Comparison of ENCODE assay signal across 13 cellular contexts in the genomic region with DNA sequence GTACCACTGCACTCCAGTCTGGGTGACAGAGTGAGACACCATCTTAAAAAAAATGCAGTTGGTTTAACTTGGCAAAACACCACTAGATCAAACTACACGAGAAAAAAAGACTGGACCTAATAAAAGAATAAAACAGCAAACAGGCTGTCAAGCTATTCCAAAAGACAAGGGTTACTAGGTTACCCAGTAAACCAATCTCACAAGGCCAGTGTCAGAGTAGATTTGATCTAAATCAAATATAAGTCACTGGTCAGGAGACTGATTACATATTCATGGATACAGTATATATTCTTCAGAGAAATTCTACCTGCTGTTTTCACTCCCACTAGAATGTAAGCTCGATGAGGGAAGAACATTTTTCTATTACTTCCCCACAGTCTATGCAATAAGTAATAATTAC. TPM values are rescaled to one million over a fixed set of nuclear protein-coding genes. Genes with fewer than 3 reads are reported as not detected.
DNase-seq lines count a peak whose midpoint lies in the region; ATAC-seq, FAIRE-seq and TF ChIP-seq lines count a peak whose summit lies in the region.
"Had no signal": no experiment of that assay in that cellular context is flagged by ENCODE, and none has a peak within 500 bp of the region (broad histone marks: within the 10 kb centered on the region; RNA-seq: fewer than 3 reads in every experiment).

No MANE protein-coding gene starts in this region.

- TF ChIP-seq CTCF in HepG2 (CRISPR knock-in tag; IDR thresholded peaks at IDR 0.05) (no peak), right lobe of liver (IDR thresholded peaks at IDR 0.05) (no peak), lower lobe of right lung (IDR thresholded peaks at IDR 0.05) (no peak), upper lobe of right lung (IDR thresholded peaks at IDR 0.05) (no peak)

- ATAC-seq in HepG2 (no peak), right lobe of liver (no peak), lower lobe of right lung (no peak), upper lobe of right lung (no peak)
- ATAC-seq: activated CD8-positive, alpha-beta T cell treated with anti-CD3 and anti-CD28 coated beads, Interleukin-2, amount 10 ng/mL, durations not matched to agents 7 days and 5 days had no signal

- no TSS peak for BruUV-seq in HepG2 (replicated peaks; lab: Mats Ljungman, UMichigan)

- H3K9me3 ChIP-seq in HepG2 (ENCODE audit: low read length), result no peaks in the 10 kb centered on the region
- no peaks in the 10 kb centered on the region for H3K9me3 ChIP-seq in right lobe of liver
- H3K9me3 ChIP-seq in adipocyte (ENCODE audit: control insufficient read depth, low read length), result no peaks in the 10 kb centered on the region
- no peaks in the 10 kb centered on the region for H3K9me3 ChIP-seq in lower lobe of right lung
- no peaks in the 10 kb centered on the region for H3K9me3 ChIP-seq in upper lobe of right lung

- WGBS in HepG2 (ENCODE audit: low lambda C conversion rate), result 87% methylated on average over 1 of the region's 2 CpGs
- 100% methylated on average over 1 of the region's 2 CpGs for WGBS in right lobe of liver (ENCODE audit: insufficient coverage, low coverage, low lambda C conversion rate, missing lambda C conversion rate)

- POLR2A ChIA-PET in HepG2 (lab: Yijun Ruan, JAX), result interaction anchor here (0.5 to 1.2 kb wide), 3 partner anchors 16 to 306 kb away, joined by 3 read pairs; no protein-coding TSS in a partner anchor

- H3K4me1 ChIP-seq in HepG2 (ENCODE audit: insufficient read depth, low read length) (peaks cover 31% of the 10 kb centered on the region), right lobe of liver (peaks cover 0 to 29% (median 12%) of the 10 kb centered on the region in 4 donors), adipocyte (ENCODE audit: control insufficient read depth, insufficient read depth, low read length) (peaks cover 44% of the 10 kb centered on the region), lower lobe of right lung (peaks cover 57% of the 10 kb centered on the region), upper lobe of right lung (peaks cover 33% of the 10 kb centered on the region)

- H3K4me2 ChIP-seq in HepG2 (ENCODE audit: low read depth, low read length), result peak overlapping the region; percentile 89; the same call in 1 of the 2 replicates

- TF ChIP-seq RAD21 in HepG2 (CRISPR knock-in tag; IDR thresholded peaks at IDR 0.05), result no peak

- H3K36me3 ChIP-seq in HepG2 (replicated peaks in 1 of 2; ENCODE audit: control insufficient read depth in 1 of 2, insufficient read depth in 2 of 2, low read length in 2 of 2) (peaks cover 1 to 27% of the 10 kb centered on the region in 2 experiments; a peak in 4 of 5 replicates), right lobe of liver (peaks cover 0 to 24% (median 15%) of the 10 kb centered on the region in 4 donors), adipocyte (ENCODE audit: control insufficient read depth, insufficient read depth, low read length, severe bottlenecking) (peaks cover 25% of the 10 kb centered on the region), lower lobe of right lung (peaks cover 33% of the 10 kb centered on the region), upper lobe of right lung (peaks cover 37% of the 10 kb centered on the region)

- no peak overlapping the region for H2AFZ ChIP-seq in HepG2 (ENCODE audit: low read length)

- CTCF ChIA-PET in HepG2 (lab: Yijun Ruan, JAX; ENCODE audit: low intra/inter-chr PET ratio, low total read pairs), result no interaction called here

- intact Hi-C loops in HepG2 (cut with micrococcal nuclease; ENCODE audit: unreplicated experiment), result loop anchor here (5.0 kb wide), 1 partner anchor 202 kb away; no protein-coding TSS in a partner anchor
- intact Hi-C loops in right lobe of liver (cut with DNase I), result no loop called here
- intact Hi-C loops in lower lobe of right lung (cut with DNase I), result no loop called here
- intact Hi-C loops in upper lobe of right lung (cut with DNase I), result no loop called here

- TF ChIP-seq POLR2A in HepG2 (IDR thresholded peaks at IDR 0.05; ENCODE audit: insufficient read depth in 1 of 2, low read depth in 2 of 2, low read length in 2 of 2), result no peak
- TF ChIP-seq POLR2A in right lobe of liver (IDR thresholded peaks at IDR 0.05), result no peak

- H3K27ac ChIP-seq in HepG2 (ENCODE audit: extremely low read length, insufficient read depth, low read length), result no peak overlapping the region
- no peak overlapping the region for H3K27ac ChIP-seq in right lobe of liver
- H3K27ac ChIP-seq in lower lobe of right lung, result peak overlapping the region; percentile 96
- H3K27ac ChIP-seq in upper lobe of right lung, result peak overlapping the region; percentile 97

- peaks cover 57% of the 10 kb centered on the region for H3K79me2 ChIP-seq in HepG2 (ENCODE audit: insufficient read depth, low read length)

- FAIRE-seq in HepG2 (lab: Jason Lieb, UNC), result no peak

- H3K9ac ChIP-seq in HepG2 (ENCODE audit: insufficient read depth, low read depth, low read length) (no peak overlapping the region), adipocyte (ENCODE audit: low read length) (peak overlapping the region; percentile 99)

- H4K20me1 ChIP-seq in HepG2 (ENCODE audit: insufficient read depth, low read length), result peaks cover 8% of the 10 kb centered on the region; the same call in 1 of the 2 replicates

- H3K27me3 ChIP-seq in HepG2 (ENCODE audit: control insufficient read depth in 1 of 2, insufficient read depth in 2 of 2, low read length in 2 of 2) (no peaks in the 10 kb centered on the region; a peak in 1 of 5 replicates), right lobe of liver (no peaks in the 10 kb centered on the region), adipocyte (replicated peaks; ENCODE audit: control insufficient read depth, insufficient read depth, low read length) (no peaks in the 10 kb centered on the region), lower lobe of right lung (ENCODE audit: low read depth) (no peaks in the 10 kb centered on the region), upper lobe of right lung (no peaks in the 10 kb centered on the region)

- in situ Hi-C loops in HepG2 (cut with HindIII; ENCODE audit: extremely low pct_ligation_motif_present, low pct_unique_long_range_greater_than_20kb), result no loop called here

- DNase-seq in HepG2 (ENCODE audit: low spot score), result no peak
- no peak for DNase-seq in right lobe of liver
- no peak for DNase-seq in adipocyte (ENCODE audit: low read depth)
- DNase-seq in lower lobe of right lung, result no peak
- DNase-seq in upper lobe of right lung, result no peak
- no peak for DNase-seq in GF-D8 (lab: John Stamatoyannopoulos, UW)
- no peak for DNase-seq in NCI-H187 (lab: John Stamatoyannopoulos, UW)
- no peak for DNase-seq in stimulated activated CD4-positive, alpha-beta T cell treated with anti-CD3 and anti-CD28 coated beads, Interleukin-2, amount 100 ng/mL, for 24 hours
- DNase-seq: activated CD8-positive, alpha-beta T cell treated with anti-CD3 and anti-CD28 coated beads, Interleukin-2, amount 10 ng/mL, durations not matched to agents 7 days and 5 days; dermis blood vessel endothelial cell; GDM1; glutamatergic neuron; NCI-H1930 had no signal

- TF ChIP-seq EP300 in HepG2 (IDR thresholded peaks at IDR 0.05; ENCODE audit: low read depth in 2 of 2, low read length in 2 of 2) (no peak), HepG2 (CRISPR knock-in tag; IDR thresholded peaks at IDR 0.05; ENCODE audit: borderline replicate concordance) (no peak)

- peak overlapping the region in 1 of 3 experiments; percentile 29; a peak in 1 of 6 replicates for H3K4me3 ChIP-seq in HepG2 (replicated peaks in 1 of 3; ENCODE audit: insufficient read depth in 1 of 3, low read depth in 2 of 3, low read length in 3 of 3)
- no peak overlapping the region for H3K4me3 ChIP-seq in right lobe of liver
- peak overlapping the region; percentile 99 for H3K4me3 ChIP-seq in adipocyte (ENCODE audit: low read length)
- H3K4me3 ChIP-seq in lower lobe of right lung, result peak overlapping the region; percentile 70
- H3K4me3 ChIP-seq in upper lobe of right lung, result peak overlapping the region; percentile 75

RNA-seq across cellular contexts. Expression of a gene that starts 2.5 kb away (rescaled TPM):
- total RNA-seq in HepG2 (2016; rRNA removed; fragmentation: Illumina TruSeq; extraction: Trizol) (21.0 and 25.8 TPM in 2 replicates), right lobe of liver (10 to 100 TPM; 11.4 to 37.6 (median 18.4) TPM), lower lobe of right lung (122 TPM), upper lobe of right lung (111 TPM)
- total RNA-seq in HepG2 (2016; cell fraction: cytosol; rRNA removed; fragmentation: Illumina TruSeq; extraction: Trizol; ENCODE audit: low read depth), result 9.8 TPM in 2 replicates
- total RNA-seq in HepG2 (2016; cell fraction: insoluble cytoplasmic fraction; rRNA removed; fragmentation: Illumina TruSeq; extraction: Trizol), result 19.0 and 27.6 TPM in 2 replicates
- 14.0 and 14.8 TPM in 2 replicates for total RNA-seq in HepG2 (2016; cell fraction: membrane; rRNA removed; fragmentation: Illumina TruSeq; extraction: Trizol)
- 19.9 and 25.0 TPM in 2 replicates for total RNA-seq in HepG2 (2016; cell fraction: nucleus; rRNA removed; fragmentation: Illumina TruSeq; extraction: Trizol)
- 15.5 and 17.0 TPM in 2 replicates for polyA plus RNA-seq in HepG2 (2011; rRNA removed)
- polyA plus RNA-seq in HepG2 (2011; cell fraction: cytosol; rRNA removed), result 7.5 and 9.8 TPM in 2 replicates
- 22.7 and 23.2 TPM in 2 replicates for polyA plus RNA-seq in HepG2 (2011; cell fraction: nucleus; rRNA removed)
- 13.7 and 17.9 TPM in 2 replicates for polyA plus RNA-seq in HepG2 (2012)
- 3.0 and 4.0 TPM in 2 replicates for polyA plus RNA-seq in HepG2 (2016; cell fraction: cytosol; fragmentation: Illumina TruSeq; extraction: Trizol; ENCODE audit: low read depth)
- polyA plus RNA-seq in HepG2 (2016; cell fraction: insoluble cytoplasmic fraction; fragmentation: Illumina TruSeq; extraction: Trizol; ENCODE audit: low read depth), result 18.6 and 21.0 TPM in 2 replicates
- 8.0 and 9.1 TPM in 2 replicates for polyA plus RNA-seq in HepG2 (2016; cell fraction: membrane; fragmentation: Illumina TruSeq; extraction: Trizol; ENCODE audit: low read depth)
- polyA plus RNA-seq in HepG2 (2016; cell fraction: nucleus; fragmentation: Illumina TruSeq; extraction: Trizol; ENCODE audit: insufficient read depth, low read depth), result 22.3 and 28.4 TPM in 2 replicates
- polyA minus RNA-seq in HepG2 (2011; rRNA and poly(A)+ RNA removed; ENCODE audit: low replicate concordance), result 15.5 and 19.2 TPM in 2 replicates
- 6.4 and 7.0 TPM in 2 replicates for polyA minus RNA-seq in HepG2 (2011; cell fraction: cytosol; rRNA and poly(A)+ RNA removed)
- 31.2 and 34.4 TPM in 2 replicates for polyA minus RNA-seq in HepG2 (2011; cell fraction: nucleus; rRNA and poly(A)+ RNA removed)

RNA-seq across cellular contexts. Expression of a gene that starts 2.7 kb away (rescaled TPM):
- total RNA-seq in HepG2 (2016; rRNA removed; fragmentation: Illumina TruSeq; extraction: Trizol), result 22.8 and 42.8 TPM in 2 replicates
- 11.9 and 16.6 TPM in 2 replicates for total RNA-seq in HepG2 (2016; cell fraction: cytosol; rRNA removed; fragmentation: Illumina TruSeq; extraction: Trizol; ENCODE audit: low read depth)
- total RNA-seq in HepG2 (2016; cell fraction: insoluble cytoplasmic fraction; rRNA removed; fragmentation: Illumina TruSeq; extraction: Trizol), result 25.0 and 47.5 TPM in 2 replicates
- 12.6 and 12.9 TPM in 2 replicates for total RNA-seq in HepG2 (2016; cell fraction: membrane; rRNA removed; fragmentation: Illumina TruSeq; extraction: Trizol)
- total RNA-seq in HepG2 (2016; cell fraction: nucleus; rRNA removed; fragmentation: Illumina TruSeq; extraction: Trizol), result 48.3 and 62.3 TPM in 2 replicates
- 14.3 and 20.2 TPM in 2 replicates for polyA plus RNA-seq in HepG2 (2011; rRNA removed)
- 11.2 and 15.4 TPM in 2 replicates for polyA plus RNA-seq in HepG2 (2011; cell fraction: cytosol; rRNA removed)
- polyA plus RNA-seq in HepG2 (2011; cell fraction: nucleus; rRNA removed), result 12.5 and 13.5 TPM in 2 replicates
- polyA plus RNA-seq in HepG2 (2012), result 22.1 and 23.3 TPM in 2 replicates
- polyA plus RNA-seq in HepG2 (2016; cell fraction: cytosol; fragmentation: Illumina TruSeq; extraction: Trizol; ENCODE audit: low read depth), result 2.2 and 2.5 TPM in 2 replicates
- 15.5 and 18.1 TPM in 2 replicates for polyA plus RNA-seq in HepG2 (2016; cell fraction: insoluble cytoplasmic fraction; fragmentation: Illumina TruSeq; extraction: Trizol; ENCODE audit: low read depth)
- 5.0 and 5.3 TPM in 2 replicates for polyA plus RNA-seq in HepG2 (2016; cell fraction: membrane; fragmentation: Illumina TruSeq; extraction: Trizol; ENCODE audit: low read depth)
- polyA plus RNA-seq in HepG2 (2016; cell fraction: nucleus; fragmentation: Illumina TruSeq; extraction: Trizol; ENCODE audit: insufficient read depth, low read depth), result 59.5 and 62.1 TPM in 2 replicates
- polyA minus RNA-seq in HepG2 (2011; rRNA and poly(A)+ RNA removed; ENCODE audit: low replicate concordance), result 45.9 and 59.8 TPM in 2 replicates
- 28.0 and 29.7 TPM in 2 replicates for polyA minus RNA-seq in HepG2 (2011; cell fraction: cytosol; rRNA and poly(A)+ RNA removed)
- 63.4 and 64.1 TPM in 2 replicates for polyA minus RNA-seq in HepG2 (2011; cell fraction: nucleus; rRNA and poly(A)+ RNA removed)
- total RNA-seq in right lobe of liver, result 10 to 100 TPM; 12.9 to 22.4 (median 15.7) TPM
- 129 TPM for total RNA-seq in lower lobe of right lung
- total RNA-seq in upper lobe of right lung, result 129 TPM

Comparison
In these comparisons a context has a peak if more than half of its experiments do, and no peak if none do; other contexts are left out.
1. H3K27ac ChIP-seq: peak in lower lobe of right lung (single experiment) and upper lobe of right lung (single experiment); none in HepG2 (single experiment) and right lobe of liver (0 of 3).
2. H3K4me3 ChIP-seq: peak in adipocyte (single experiment), lower lobe of right lung (single experiment) and upper lobe of right lung (single experiment); none in right lobe of liver (0 of 3).